21 cellular contexts compared by ENCODE assay signal in the genomic region with DNA sequence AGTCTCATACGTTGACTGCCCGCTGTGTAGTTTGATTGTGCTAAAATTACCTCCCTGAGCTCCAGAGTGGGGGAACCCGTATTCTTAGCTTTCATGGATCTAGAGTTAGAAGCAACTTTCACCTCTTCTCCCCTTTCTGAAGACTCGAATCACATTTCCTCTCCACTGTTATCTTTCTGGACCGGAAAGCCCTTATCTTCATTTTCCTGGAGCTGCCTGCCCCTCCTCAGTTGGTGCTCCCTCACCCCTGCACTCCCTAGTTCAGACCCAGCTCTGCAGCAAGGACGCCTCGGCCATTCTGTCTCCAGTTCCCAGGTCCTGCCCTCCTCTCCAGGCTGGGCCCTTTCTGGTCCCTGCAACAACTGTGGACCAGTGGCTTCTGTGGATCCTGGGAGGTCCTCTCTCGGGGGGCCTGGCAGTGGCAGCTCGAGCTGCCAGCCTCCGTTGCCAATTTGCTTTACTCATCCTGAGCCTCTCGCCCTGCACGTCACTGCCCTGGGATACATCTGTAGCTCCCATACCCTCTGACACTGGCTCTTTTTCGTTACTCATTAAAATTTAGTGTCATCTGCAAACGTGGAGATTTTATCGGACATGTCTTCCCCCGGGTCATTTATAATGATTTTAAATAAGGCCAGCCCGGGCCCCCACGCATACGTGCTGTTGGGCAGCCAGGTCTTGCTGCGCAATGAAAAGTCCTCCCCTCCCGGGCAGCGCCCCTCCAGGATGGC.
"Had no signal": no experiment of that assay in that cellular context is flagged by ENCODE, and none has a peak within 500 bp of the region (broad histone marks: within the 10 kb centered on the region; RNA-seq: fewer than 3 reads in every experiment).

No MANE protein-coding gene starts in this region.

- DNase-seq: cortex of kidney; effector CD8-positive, alpha-beta T cell; islet precursor cell; left ventricle myocardium inferior; lower lobe of right lung; midbrain; psoas muscle; retina; spleen; stimulated activated CD4-positive, alpha-beta T cell treated with anti-CD3 and anti-CD28 coated beads, Interleukin-15, amount 100 ng/mL, for 24 hours; stimulated activated CD4-positive, alpha-beta T cell treated with anti-CD3 and anti-CD28 coated beads, Interleukin-1b, Interleukin-23, amount 100 ng/mL, for 48 hours; stimulated activated CD4-positive, alpha-beta T cell treated with anti-CD3 and anti-CD28 coated beads, Interleukin-4, amount 100 ng/mL, for 4 hours; stimulated activated naive B cell treated with anti-CD40 and anti-IgM and Interleukin-4, amounts not matched to agents 10 μg/mL and 1 μg/mL and 100 μg/mL, for 72 hours; thyroid gland had no signal

- H3K27ac ChIP-seq: lower lobe of right lung, psoas muscle, spleen, suprapubic skin, thyroid gland had no signal

- ATAC-seq: esophagus mucosa; lower lobe of right lung; psoas muscle; sciatic nerve; stimulated activated naive B cell treated with anti-CD40 and anti-IgM and Interleukin-4, amounts not matched to agents 10 μg/mL and 1 μg/mL and 100 μg/mL, for 72 hours had no signal

- H3K4me3 Mint-ChIP-seq: memory B cell; natural killer cell treated with Interleukin-12 subunit alpha and Interleukin-12 subunit beta and Interleukin-15 and Interleukin-18, amount 100 ng/mL, for 72 hours; stimulated activated naive B cell treated with anti-CD40 and anti-IgM and Interleukin-4, amounts not matched to agents 10 μg/mL and 1 μg/mL and 100 μg/mL, for 72 hours; type B pancreatic cell had no signal

- H3K36me3 ChIP-seq: left ventricle myocardium inferior, lower lobe of right lung, spleen, suprapubic skin, thyroid gland had no signal

- H3K9me3 Mint-ChIP-seq: memory B cell; natural killer cell treated with Interleukin-12 subunit alpha and Interleukin-12 subunit beta and Interleukin-15 and Interleukin-18, amount 100 ng/mL, for 72 hours; stimulated activated naive B cell treated with anti-CD40 and anti-IgM and Interleukin-4, amounts not matched to agents 10 μg/mL and 1 μg/mL and 100 μg/mL, for 72 hours; type B pancreatic cell had no signal

- H3K9me3 ChIP-seq: left ventricle myocardium inferior, lower lobe of right lung, psoas muscle, spleen, suprapubic skin, thyroid gland had no signal

- H3K27ac Mint-ChIP-seq: memory B cell; natural killer cell treated with Interleukin-12 subunit alpha and Interleukin-12 subunit beta and Interleukin-15 and Interleukin-18, amount 100 ng/mL, for 72 hours; stimulated activated naive B cell treated with anti-CD40 and anti-IgM and Interleukin-4, amounts not matched to agents 10 μg/mL and 1 μg/mL and 100 μg/mL, for 72 hours; type B pancreatic cell had no signal

- H3K4me1 ChIP-seq: lower lobe of right lung, psoas muscle, spleen, suprapubic skin, thyroid gland had no signal

- H3K36me3 Mint-ChIP-seq: memory B cell; natural killer cell treated with Interleukin-12 subunit alpha and Interleukin-12 subunit beta and Interleukin-15 and Interleukin-18, amount 100 ng/mL, for 72 hours; stimulated activated naive B cell treated with anti-CD40 and anti-IgM and Interleukin-4, amounts not matched to agents 10 μg/mL and 1 μg/mL and 100 μg/mL, for 72 hours; type B pancreatic cell had no signal

- H3K4me3 ChIP-seq: dorsolateral prefrontal cortex, left ventricle myocardium inferior, lower lobe of right lung, psoas muscle, spleen, suprapubic skin, thyroid gland had no signal

- H3K27me3 ChIP-seq: thyroid gland had no signal

- H3K4me1 Mint-ChIP-seq: memory B cell had no signal
